14 cellular contexts compared by ENCODE assay signal in genomic region chr17:47654991-47655390, GRCh38. TPM values are rescaled to one million over a fixed set of nuclear protein-coding genes. Genes with fewer than 3 reads are reported as not detected.
A peak's percentile ranks its signal among the peaks of the same experiment; 100 is the strongest.
DNase-seq lines count a peak whose midpoint lies in the region; ATAC-seq and TF ChIP-seq lines count a peak whose summit lies in the region.
"Had no signal": no experiment of that assay in that cellular context is flagged by ENCODE, and none has a peak within 500 bp of the region (broad histone marks: within the 10 kb centered on the region; RNA-seq: fewer than 3 reads in every experiment).

No MANE protein-coding gene starts in this region.

- POLR2A ChIA-PET in OCI-LY7 (lab: Charles Lee), result interaction anchor here (0.6 kb wide), 1 partner anchor 12 kb away, joined by 4 read pairs; no protein-coding TSS in a partner anchor
- POLR2A ChIA-PET in HEK293T (lab: Yijun Ruan, JAX), result interaction anchor here (0.9 kb wide), 1 partner anchor 8 kb away, joined by 3 read pairs; no protein-coding TSS in a partner anchor

- peak overlapping the region; percentile 35 for H3K4me2 ChIP-seq in OCI-LY7 (ENCODE audit: low read length)
- peak overlapping the region; percentile 52 for H3K4me2 ChIP-seq in osteoblast (ENCODE audit: insufficient read depth, low read length)

- H3K9me2 ChIP-seq in OCI-LY7 (ENCODE audit: insufficient read depth, low read length), result no peaks in the 10 kb centered on the region

- peak overlapping the region; percentile 25 for H3K4me3 ChIP-seq in OCI-LY7 (ENCODE audit: low read depth, low read length, poor library complexity, severe bottlenecking)
- no peak overlapping the region for H3K4me3 ChIP-seq in osteoblast (ENCODE audit: insufficient read depth, low read length)
- H3K4me3 ChIP-seq: upper lobe of right lung had no signal

- peaks cover 80% of the 10 kb centered on the region for H3K36me3 Mint-ChIP-seq in T-helper 2 cell treated with Interferon-gamma antibody and Interleukin-4, amounts not matched to agents 5 μg/mL and 100 μg/mL, for 36 hours (ENCODE audit: low read depth)
- H3K36me3 Mint-ChIP-seq in endothelial cell (ENCODE audit: low read depth, unreplicated experiment), result peaks cover 55% of the 10 kb centered on the region

- H3K4me1 ChIP-seq in OCI-LY7 (ENCODE audit: insufficient read depth, low read length, poor library complexity, severe bottlenecking) (peaks cover 65% of the 10 kb centered on the region), osteoblast (ENCODE audit: insufficient read depth, low read length) (peaks cover 21% of the 10 kb centered on the region)

- no peak for DNase-seq in T-helper 2 cell treated with Interferon-gamma antibody and Interleukin-4, amounts not matched to agents 5 μg/mL and 100 μg/mL, for 36 hours (ENCODE audit: low spot score)
- no peak for DNase-seq in T-helper 2 cell
- no peak for DNase-seq in OCI-LY7 (ENCODE audit: low spot score)
- DNase-seq in endothelial cell (ENCODE audit: low spot score), result no peak
- DNase-seq in osteoblast (ENCODE audit: insufficient read length, low spot score, missing footprints), result no peak
- no peak for DNase-seq in activated gamma-delta T cell treated with Interleukin-2 at 50 U/mL for 16 hours
- DNase-seq in HEK293T (ENCODE audit: extremely low spot score), result no peak
- DNase-seq: aorta; stimulated activated CD4-positive, alpha-beta T cell treated with anti-CD3 and anti-CD28 coated beads, Interleukin-12 subunit alpha, Interleukin-12 subunit beta, amount 100 ng/mL, for 4 hours; SW 1271; upper lobe of right lung had no signal

- H3K79me2 ChIP-seq in OCI-LY7 (ENCODE audit: insufficient read depth, low read depth, low read length) (peaks cover 92% of the 10 kb centered on the region), osteoblast (ENCODE audit: insufficient read depth, low read length) (peaks cover 91% of the 10 kb centered on the region)

- peaks cover 62% of the 10 kb centered on the region for H3K4me1 Mint-ChIP-seq in T-helper 2 cell treated with Interferon-gamma antibody and Interleukin-4, amounts not matched to agents 5 μg/mL and 100 μg/mL, for 36 hours (ENCODE audit: low read depth)
- peaks cover 34% of the 10 kb centered on the region for H3K4me1 Mint-ChIP-seq in endothelial cell (ENCODE audit: unreplicated experiment)

- H3K27ac ChIP-seq in OCI-LY7 (ENCODE audit: low read depth, low read length, poor library complexity, severe bottlenecking) (no peak overlapping the region), osteoblast (ENCODE audit: low read depth, low read length) (no peak overlapping the region)
- H3K27ac ChIP-seq: 22Rv1, HL-60, upper lobe of right lung had no signal

- H4K20me1 ChIP-seq in OCI-LY7 (ENCODE audit: insufficient read depth, low read length) (peaks cover 56% of the 10 kb centered on the region), osteoblast (ENCODE audit: insufficient read depth, low read length) (peaks cover 70% of the 10 kb centered on the region)

- peak overlapping the region; percentile 26 for H3K4me3 Mint-ChIP-seq in T-helper 2 cell treated with Interferon-gamma antibody and Interleukin-4, amounts not matched to agents 5 μg/mL and 100 μg/mL, for 36 hours
- no peak overlapping the region for H3K4me3 Mint-ChIP-seq in endothelial cell (ENCODE audit: unreplicated experiment)

- no TSS peak for BruUV-seq in OCI-LY7 (replicated peaks; lab: Mats Ljungman, UMichigan)

- no peaks in the 10 kb centered on the region for H3K9me3 ChIP-seq in OCI-LY7 (ENCODE audit: low read length)
- H3K9me3 ChIP-seq in osteoblast (ENCODE audit: low read depth, low read length), result no peaks in the 10 kb centered on the region
- H3K9me3 ChIP-seq: upper lobe of right lung had no signal

- H3K27me3 ChIP-seq in osteoblast (ENCODE audit: insufficient read depth, low read length), result no peaks in the 10 kb centered on the region
- H3K27me3 ChIP-seq: upper lobe of right lung had no signal

- intact Hi-C loops in OCI-LY7 (cut with micrococcal nuclease; ENCODE audit: unreplicated experiment), result no loop called here

- no peak for ATAC-seq in HG02588 (IDR thresholded peaks at IDR 0.05; ENCODE audit: unreplicated experiment)
- ATAC-seq: upper lobe of right lung had no signal

- no peak overlapping the region for H2AFZ ChIP-seq in OCI-LY7 (ENCODE audit: low read length)
- no peak overlapping the region for H2AFZ ChIP-seq in osteoblast (ENCODE audit: low read length)

- CTCF ChIA-PET in OCI-LY7 (lab: Charles Lee; ENCODE audit: unreplicated experiment), result no interaction called here
- CTCF ChIA-PET in HEK293T (lab: Yijun Ruan, JAX), result interaction anchor here (0.6 kb wide), 1 partner anchor 86 kb away, joined by 5 read pairs; no protein-coding TSS in a partner anchor

- no peaks in the 10 kb centered on the region for H3K27me3 Mint-ChIP-seq in T-helper 2 cell treated with Interferon-gamma antibody and Interleukin-4, amounts not matched to agents 5 μg/mL and 100 μg/mL, for 36 hours (ENCODE audit: low read depth)
- H3K27me3 Mint-ChIP-seq in endothelial cell (ENCODE audit: unreplicated experiment), result peaks cover 2% of the 10 kb centered on the region

- TF ChIP-seq CTCF in OCI-LY7 (conservative IDR thresholded peaks at IDR 0.05; ENCODE audit: low read length) (no peak), endothelial cell (IDR thresholded peaks at IDR 0.05; ENCODE audit: unreplicated experiment) (no peak), osteoblast (IDR thresholded peaks at IDR 0.05; ENCODE audit: extremely low read depth, low read depth, low read length) (no peak)

- H3K9me3 Mint-ChIP-seq in T-helper 2 cell treated with Interferon-gamma antibody and Interleukin-4, amounts not matched to agents 5 μg/mL and 100 μg/mL, for 36 hours, result no peaks in the 10 kb centered on the region
- H3K9me3 Mint-ChIP-seq in endothelial cell (ENCODE audit: unreplicated experiment), result no peaks in the 10 kb centered on the region

- H3K36me3 ChIP-seq in OCI-LY7 (ENCODE audit: insufficient read depth, low read length), result peaks cover 92% of the 10 kb centered on the region
- peaks cover 87% of the 10 kb centered on the region for H3K36me3 ChIP-seq in osteoblast (ENCODE audit: insufficient read depth, low read length)

- peak overlapping the region; percentile 31 for H3K27ac Mint-ChIP-seq in T-helper 2 cell treated with Interferon-gamma antibody and Interleukin-4, amounts not matched to agents 5 μg/mL and 100 μg/mL, for 36 hours
- H3K27ac Mint-ChIP-seq in endothelial cell (ENCODE audit: unreplicated experiment), result peak overlapping the region; percentile 32

TF ChIP-seq in HEK293T, 16 proteins besides CTCF, POLR2A, EP300 and RAD21:
- no peak for TF ChIP-seq TARDBP (IDR thresholded peaks at IDR 0.05)
- TF ChIP-seq FOXA1 (IDR thresholded peaks at IDR 0.05), result no peak

RNA-seq across cellular contexts. Expression of gene KPNB1, which starts 5.3 kb away (rescaled TPM):
- total RNA-seq in OCI-LY7 (2014; rRNA removed; shearing (Covaris generic)), result 215 and 232 TPM in 2 replicates
- total RNA-seq in OCI-LY7 (2022), result 423 and 453 TPM in 2 replicates
- 376 TPM for total RNA-seq in endothelial cell (ENCODE audit: unreplicated experiment)
- 331 and 351 TPM in 2 replicates for total RNA-seq in osteoblast

RNA-seq across cellular contexts. Expression of gene TBKBP1, which starts 39.0 kb away (rescaled TPM):
- 8.3 and 15.0 TPM in 2 replicates for total RNA-seq in OCI-LY7 (2014; rRNA removed; shearing (Covaris generic))
- 15.2 and 16.0 TPM in 2 replicates for total RNA-seq in OCI-LY7 (2022)
- 31.4 TPM for total RNA-seq in endothelial cell (ENCODE audit: unreplicated experiment)
- 11.8 and 11.9 TPM in 2 replicates for total RNA-seq in osteoblast
